In genomic region chr1:232538224-232538942, GRCh38 we compare ENCODE assay signal across 13 cellular contexts.
A peak's percentile ranks its signal among the peaks of the same experiment; 100 is the strongest.
DNase-seq lines count a peak whose midpoint lies in the region; ATAC-seq and TF ChIP-seq lines count a peak whose summit lies in the region.
"Had no signal": no experiment of that assay in that cellular context is flagged by ENCODE, and none has a peak within 500 bp of the region (broad histone marks: within the 10 kb centered on the region; RNA-seq: fewer than 3 reads in every experiment).

No MANE protein-coding gene starts in this region.

- peak overlapping the region in 1 of 2 experiments; percentile 49 for H2BK12ac ChIP-seq in mesenchymal stem cell (ENCODE audit: low read length in 2 of 2)

- H2BK5ac ChIP-seq in mesenchymal stem cell (ENCODE audit: low read depth, low read length, poor library complexity, severe bottlenecking) = no peak overlapping the region

- WGBS in mesenchymal stem cell = 27% methylated on average over 3 of the region's 3 CpGs
- WGBS in prostate gland = 85% methylated on average over 3 of the region's 3 CpGs

- H3K4ac ChIP-seq in mesenchymal stem cell (ENCODE audit: low read depth in 1 of 2, low read length in 2 of 2) = no peak overlapping the region

- no peak overlapping the region for H2AFZ ChIP-seq in mesenchymal stem cell (ENCODE audit: low read depth, low read length)

- no peak overlapping the region for H2AK5ac ChIP-seq in mesenchymal stem cell (ENCODE audit: low read length, severe bottlenecking)

- H3K18ac ChIP-seq in mesenchymal stem cell (ENCODE audit: low read depth in 1 of 2, low read length in 2 of 2) = peak overlapping the region; percentile 41 to 70

- H3K9me3 ChIP-seq in adipocyte (ENCODE audit: control insufficient read depth, low read length) (no peaks in the 10 kb centered on the region), mesenchymal stem cell (ENCODE audit: control insufficient read depth, low read length) (no peaks in the 10 kb centered on the region), prostate gland (no peaks in the 10 kb centered on the region)
- H3K9me3 ChIP-seq: spleen, thoracic aorta had no signal

- H2BK15ac ChIP-seq in mesenchymal stem cell (ENCODE audit: low read depth, poor library complexity, severe bottlenecking) = no peak overlapping the region

- H3K27ac ChIP-seq in mesenchymal stem cell (ENCODE audit: low read length, poor library complexity, severe bottlenecking) (peak overlapping the region; percentile 85), prostate gland (no peak overlapping the region)
- H3K27ac ChIP-seq: spleen, thoracic aorta had no signal

- peaks cover 5% of the 10 kb centered on the region for H3K4me1 ChIP-seq in adipocyte (ENCODE audit: control insufficient read depth, insufficient read depth, low read length)
- peaks cover 22% of the 10 kb centered on the region for H3K4me1 ChIP-seq in mesenchymal stem cell (ENCODE audit: control insufficient read depth, insufficient read depth, low read depth, low read length)
- H3K4me1 ChIP-seq in prostate gland (replicated peaks) = no peaks in the 10 kb centered on the region

- no peak overlapping the region for H3K14ac ChIP-seq in mesenchymal stem cell (ENCODE audit: low read length in 2 of 2)

- peaks cover 18% of the 10 kb centered on the region for H3K79me1 ChIP-seq in mesenchymal stem cell (replicated peaks; ENCODE audit: low read length, poor library complexity, severe bottlenecking)

- ATAC-seq in HG03460 (IDR thresholded peaks at IDR 0.05; ENCODE audit: unreplicated experiment) = no peak
- no peak for ATAC-seq in GM19035 (IDR thresholded peaks at IDR 0.05; ENCODE audit: unreplicated experiment)
- ATAC-seq: GM12878, left colon had no signal

- H3K4me2 ChIP-seq in mesenchymal stem cell (ENCODE audit: low read length, poor library complexity, severe bottlenecking) = peak overlapping the region; percentile 44

- H3K27me3 ChIP-seq in adipocyte (replicated peaks; ENCODE audit: control insufficient read depth, insufficient read depth, low read length) (no peaks in the 10 kb centered on the region), mesenchymal stem cell (ENCODE audit: control insufficient read depth in 1 of 2, insufficient read depth in 1 of 2, low read length in 2 of 2) (no peaks in the 10 kb centered on the region), prostate gland (replicated peaks; ENCODE audit: insufficient read depth) (no peaks in the 10 kb centered on the region)
- H3K27me3 ChIP-seq: spleen had no signal

- H4K91ac ChIP-seq in mesenchymal stem cell (ENCODE audit: low read length) = peak overlapping the region; percentile 45

- peak; percentile 32 for DNase-seq in EH (ENCODE audit: low read depth)
- DNase-seq in HuH-7.5 (ENCODE audit: low spot score) = peak; percentile 41
- peak; percentile 64 for DNase-seq in adipocyte (ENCODE audit: low read depth)
- peak; percentile 53 for DNase-seq in mesenchymal stem cell
- DNase-seq in effector CD4-positive, alpha-beta T cell = no peak
- no peak for DNase-seq in prostate gland (ENCODE audit: low spot score)
- DNase-seq: left colon, NCI-H1092 treated with DMSO at 0.1 percent for 48 hours, spleen had no signal

- TF ChIP-seq CTCF in prostate gland (IDR thresholded peaks at IDR 0.05) = no peak

- H2BK120ac ChIP-seq in mesenchymal stem cell (ENCODE audit: low read depth, low read length) = no peak overlapping the region

- intact Hi-C loops in prostate gland (cut with DNase I) = no loop called here

- H3K23ac ChIP-seq in mesenchymal stem cell (ENCODE audit: low read length in 2 of 2) = no peak overlapping the region

- H4K8ac ChIP-seq in mesenchymal stem cell (ENCODE audit: low read length) = peak overlapping the region; percentile 79

- H3K4me3 ChIP-seq in adipocyte (ENCODE audit: low read length) (no peak overlapping the region), mesenchymal stem cell (ENCODE audit: insufficient read depth in 1 of 2, low read depth in 1 of 2, low read length in 2 of 2) (no peak overlapping the region), prostate gland (no peak overlapping the region)
- H3K4me3 ChIP-seq: GM12878, spleen, thoracic aorta had no signal

- H3K36me3 ChIP-seq in adipocyte (ENCODE audit: control insufficient read depth, insufficient read depth, low read length, severe bottlenecking) = no peaks in the 10 kb centered on the region
- H3K36me3 ChIP-seq in mesenchymal stem cell (ENCODE audit: control insufficient read depth in 1 of 2, insufficient read depth in 2 of 2, low read depth in 1 of 2, low read length in 2 of 2) = peaks cover 0 to under 1% of the 10 kb centered on the region in 2 experiments
- H3K36me3 ChIP-seq in prostate gland = no peaks in the 10 kb centered on the region
- H3K36me3 ChIP-seq: spleen, thoracic aorta had no signal

- H3K9ac ChIP-seq in adipocyte (ENCODE audit: low read length) = no peak overlapping the region
- H3K9ac ChIP-seq in mesenchymal stem cell (ENCODE audit: low read length) = no peak overlapping the region

- no peak for TF ChIP-seq POLR2A in prostate gland (IDR thresholded peaks at IDR 0.05)

Comparison
In these comparisons a context has a peak if more than half of its experiments do, and no peak if none do; other contexts are left out.
1. DNase-seq: peak in EH (single experiment), HuH-7.5 (single experiment), adipocyte (single experiment) and mesenchymal stem cell (single experiment); none in effector CD4-positive, alpha-beta T cell (single experiment) and prostate gland (single experiment).